18 cellular contexts compared by ENCODE assay signal in the genomic region with DNA sequence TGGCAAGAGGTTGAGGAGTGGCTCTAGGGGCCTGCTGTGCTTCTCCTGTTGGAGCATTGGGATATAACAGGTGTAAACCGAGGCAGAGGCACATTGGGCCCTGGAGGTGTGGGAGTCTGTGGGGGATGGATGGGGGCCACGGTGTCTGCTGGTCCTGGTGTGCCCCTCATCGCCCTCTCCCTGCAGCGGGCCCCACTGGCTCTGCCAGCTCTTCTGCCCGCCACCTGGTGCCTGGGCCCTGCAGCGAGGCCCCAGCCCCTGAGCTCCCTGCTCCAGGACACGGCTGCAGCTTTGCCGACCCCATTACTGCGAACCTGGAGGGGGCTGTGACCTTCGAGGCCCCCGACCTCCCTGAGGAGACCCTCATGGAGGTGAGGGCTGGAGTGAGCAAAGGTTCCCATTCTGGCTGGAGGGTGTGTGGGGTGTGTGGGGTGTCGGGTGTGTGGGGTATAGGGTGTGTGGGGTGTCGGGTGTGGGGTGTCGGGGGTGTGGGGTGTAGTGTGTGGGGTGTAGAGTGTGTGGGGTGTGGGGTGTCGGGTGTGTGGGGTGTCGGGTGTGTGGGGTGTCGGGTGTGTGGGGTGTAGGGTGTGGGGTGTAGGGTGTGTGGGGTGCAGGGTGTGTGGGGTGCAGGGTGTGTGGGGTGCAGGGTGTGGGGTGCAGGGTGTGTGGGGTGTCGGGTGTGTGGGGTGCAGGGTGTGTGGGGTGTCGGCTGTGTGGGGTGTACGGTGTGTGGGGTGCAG.
"Had no signal": no experiment of that assay in that cellular context is flagged by ENCODE, and none has a peak within 500 bp of the region (broad histone marks: within the 10 kb centered on the region; RNA-seq: fewer than 3 reads in every experiment).

No MANE protein-coding gene starts in this region.

- H3K4me3 Mint-ChIP-seq: activated naive CD8-positive, alpha-beta T cell; activated T-cell treated with anti-CD3 and anti-CD28 coated beads, Interleukin-2, amount 50 U/mL, for 72 hours; endodermal cell; type B pancreatic cell had no signal

- H3K4me3 ChIP-seq: cardiac muscle cell, dorsolateral prefrontal cortex, left ventricle myocardium inferior, testis had no signal

- ATAC-seq: activated T-cell treated with anti-CD3 and anti-CD28 coated beads, Interleukin-2, amount 50 U/mL, for 72 hours; foreskin keratinocyte had no signal

- H3K27me3 Mint-ChIP-seq: activated naive CD8-positive, alpha-beta T cell; type B pancreatic cell had no signal

- H3K36me3 Mint-ChIP-seq: activated naive CD8-positive, alpha-beta T cell had no signal

- H3K27ac ChIP-seq: cardiac muscle cell, epithelial cell of prostate, foreskin keratinocyte, left ventricle myocardium inferior, testis had no signal

- DNase-seq: activated CD4-positive, alpha-beta T cell treated with anti-CD3 and anti-CD28 coated beads, Interleukin-2, amount 50 U/mL, for 4 hours; activated gamma-delta T cell treated with Interleukin-2 at 50 U/mL for 16 hours; activated T-cell treated with anti-CD3 and anti-CD28 coated beads, Interleukin-2, amount 50 U/mL, for 72 hours; amniotic stem cell; foreskin keratinocyte; hypothalamus; kidney; left ventricle myocardium inferior; occipital lobe; retina; T-helper 2 cell; testis had no signal

- H3K27me3 ChIP-seq: cardiac muscle cell, dorsolateral prefrontal cortex, foreskin keratinocyte, testis had no signal

- H3K27ac Mint-ChIP-seq: activated naive CD8-positive, alpha-beta T cell; activated T-cell treated with anti-CD3 and anti-CD28 coated beads, Interleukin-2, amount 50 U/mL, for 72 hours; endodermal cell; type B pancreatic cell had no signal

- H3K4me1 ChIP-seq: foreskin keratinocyte had no signal

- H3K9me3 Mint-ChIP-seq: activated T-cell treated with anti-CD3 and anti-CD28 coated beads, Interleukin-2, amount 50 U/mL, for 72 hours; endodermal cell; type B pancreatic cell had no signal

- H3K4me1 Mint-ChIP-seq: endodermal cell had no signal

- H3K9me3 ChIP-seq: left ventricle myocardium inferior, testis had no signal
